ENCODE assay signal across 37 cellular contexts in the genomic region with DNA sequence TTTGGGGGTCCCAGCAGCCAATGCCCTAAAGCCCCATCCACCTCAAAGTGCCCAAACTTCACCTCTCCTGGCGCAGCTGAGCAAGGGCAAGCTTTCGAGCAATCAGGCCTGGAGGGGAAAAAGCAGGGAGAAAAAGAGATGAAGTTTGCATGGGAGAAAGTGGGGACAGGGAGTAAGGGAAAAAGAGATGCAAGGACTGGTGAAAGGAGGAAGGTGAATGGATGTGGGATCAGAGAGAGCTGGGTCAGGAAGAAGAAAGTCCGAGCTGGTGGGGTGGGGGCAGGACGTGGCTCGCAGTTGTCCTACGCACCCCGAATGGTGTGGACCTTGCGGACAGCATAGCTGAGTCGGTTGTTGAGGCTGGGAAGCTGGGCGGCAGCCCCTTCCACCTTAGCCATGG. TPM values are rescaled to one million over a fixed set of nuclear protein-coding genes. Genes with fewer than 3 reads are reported as not detected.
"Had no signal": no experiment of that assay in that cellular context is flagged by ENCODE, and none has a peak within 500 bp of the region (broad histone marks: within the 10 kb centered on the region; RNA-seq: fewer than 3 reads in every experiment).

No MANE protein-coding gene starts in this region.

- ATAC-seq: esophagus mucosa; gastroesophageal sphincter; heart right ventricle; left cardiac atrium; naive thymus-derived CD8-positive, alpha-beta T cell; psoas muscle; right cardiac atrium; stimulated activated memory B cell treated with anti-CD40 and anti-IgM and Interleukin-4, amounts not matched to agents 10 μg/mL and 1 μg/mL and 100 μg/mL, for 72 hours; stimulated activated naive CD8-positive, alpha-beta T cell treated with anti-CD3 and anti-CD28 coated beads, Interleukin-15, Interleukin-2, amounts not matched to agents 100 U/mL and 50 U/mL, for 24 hours had no signal

- H3K4me1 ChIP-seq: left lung, psoas muscle, vagina had no signal

- H3K4me3 ChIP-seq: coronary artery, gastroesophageal sphincter, heart right ventricle, left lung, mucosa of descending colon, ovary, psoas muscle, sigmoid colon, spleen, thoracic aorta, tibial nerve, vagina had no signal

- FAIRE-seq: islet of Langerhans had no signal

- H3K4me1 Mint-ChIP-seq: mesothelial cell of epicardium had no signal

- H3K9me3 ChIP-seq: gastroesophageal sphincter, heart right ventricle, left lung, mucosa of descending colon, ovary, psoas muscle, sigmoid colon, spleen, thoracic aorta, tibial nerve, vagina had no signal

- H3K27ac Mint-ChIP-seq: endodermal cell; mesothelial cell of epicardium; naive thymus-derived CD8-positive, alpha-beta T cell; nephron progenitor cell; stimulated activated memory B cell treated with anti-CD40 and anti-IgM and Interleukin-4, amounts not matched to agents 10 μg/mL and 1 μg/mL and 100 μg/mL, for 72 hours had no signal

- H3K36me3 ChIP-seq: ovary had no signal

- H3K27me3 Mint-ChIP-seq: naive thymus-derived CD8-positive, alpha-beta T cell; stimulated activated memory B cell treated with anti-CD40 and anti-IgM and Interleukin-4, amounts not matched to agents 10 μg/mL and 1 μg/mL and 100 μg/mL, for 72 hours had no signal

- H3K27me3 ChIP-seq: gastroesophageal sphincter, heart right ventricle, left lung, ovary, sigmoid colon, spleen, tibial nerve, vagina had no signal

- H3K27ac ChIP-seq: coronary artery, epithelial cell of prostate, gastroesophageal sphincter, heart right ventricle, left lung, ovary, psoas muscle, sigmoid colon, spleen, thoracic aorta, vagina had no signal

- DNase-seq: dermis blood vessel endothelial cell; effector CD4-positive, alpha-beta T cell; endodermal cell; foreskin fibroblast; heart right ventricle; hippocampal formation; left cardiac atrium; left lung; mesenchymal stem cell; naive thymus-derived CD8-positive, alpha-beta T cell; nephron progenitor cell; occipital lobe; ovary; right cardiac atrium; sigmoid colon; spleen; stimulated activated CD4-positive, alpha-beta T cell treated with anti-CD3 and anti-CD28 coated beads, Interleukin-4, amount 100 ng/mL, for 4 hours; stimulated activated naive CD8-positive, alpha-beta T cell treated with anti-CD3 and anti-CD28 coated beads, Interleukin-15, Interleukin-2, amounts not matched to agents 100 U/mL and 50 U/mL, for 24 hours had no signal

- H3K4me3 Mint-ChIP-seq: endodermal cell; mesothelial cell of epicardium; naive thymus-derived CD8-positive, alpha-beta T cell; nephron progenitor cell; stimulated activated memory B cell treated with anti-CD40 and anti-IgM and Interleukin-4, amounts not matched to agents 10 μg/mL and 1 μg/mL and 100 μg/mL, for 72 hours had no signal

- H3K9me3 Mint-ChIP-seq: endodermal cell; mesothelial cell of epicardium; naive thymus-derived CD8-positive, alpha-beta T cell; nephron progenitor cell; stimulated activated memory B cell treated with anti-CD40 and anti-IgM and Interleukin-4, amounts not matched to agents 10 μg/mL and 1 μg/mL and 100 μg/mL, for 72 hours had no signal

RNA-seq across cellular contexts. Expression of gene PSORS1C2, which starts 6.5 kb away (rescaled TPM):
- total RNA-seq: cerebellum; dermis blood vessel endothelial cell; endodermal cell; gastroesophageal sphincter; heart right ventricle; kidney epithelial cell; left cardiac atrium; left lung; lung microvascular endothelial cell; mesothelial cell of epicardium; mucosa of descending colon; myocyte; naive thymus-derived CD8-positive, alpha-beta T cell; occipital lobe; ovary; psoas muscle; renal cortical epithelial cell; right cardiac atrium; sigmoid colon; skeletal muscle tissue; spleen; thoracic aorta; tibial nerve; ureter; vagina had no signal
- polyA plus RNA-seq: heart right ventricle; naive thymus-derived CD8-positive, alpha-beta T cell; ovary; psoas muscle; right cardiac atrium; sigmoid colon; spleen had no signal

RNA-seq across cellular contexts. Expression of gene POU5F1, which starts 25.1 kb away (rescaled TPM):
- total RNA-seq: cerebellum, lung microvascular endothelial cell, mesothelial cell of epicardium, occipital lobe, skeletal muscle tissue had no signal
- polyA plus RNA-seq: naive thymus-derived CD8-positive, alpha-beta T cell had no signal

RNA-seq across cellular contexts. Expression of gene CDSN, which starts 25.1 kb away (rescaled TPM):
- total RNA-seq: cerebellum; dermis blood vessel endothelial cell; endodermal cell; gastroesophageal sphincter; kidney epithelial cell; lung microvascular endothelial cell; mesothelial cell of epicardium; mucosa of descending colon; myocyte; naive thymus-derived CD8-positive, alpha-beta T cell; occipital lobe; psoas muscle; sigmoid colon; skeletal muscle tissue; spleen; tibial nerve; ureter had no signal
- polyA plus RNA-seq: naive thymus-derived CD8-positive, alpha-beta T cell; psoas muscle; sigmoid colon; spleen had no signal
